10 cellular contexts compared by ENCODE assay signal in the genomic region with DNA sequence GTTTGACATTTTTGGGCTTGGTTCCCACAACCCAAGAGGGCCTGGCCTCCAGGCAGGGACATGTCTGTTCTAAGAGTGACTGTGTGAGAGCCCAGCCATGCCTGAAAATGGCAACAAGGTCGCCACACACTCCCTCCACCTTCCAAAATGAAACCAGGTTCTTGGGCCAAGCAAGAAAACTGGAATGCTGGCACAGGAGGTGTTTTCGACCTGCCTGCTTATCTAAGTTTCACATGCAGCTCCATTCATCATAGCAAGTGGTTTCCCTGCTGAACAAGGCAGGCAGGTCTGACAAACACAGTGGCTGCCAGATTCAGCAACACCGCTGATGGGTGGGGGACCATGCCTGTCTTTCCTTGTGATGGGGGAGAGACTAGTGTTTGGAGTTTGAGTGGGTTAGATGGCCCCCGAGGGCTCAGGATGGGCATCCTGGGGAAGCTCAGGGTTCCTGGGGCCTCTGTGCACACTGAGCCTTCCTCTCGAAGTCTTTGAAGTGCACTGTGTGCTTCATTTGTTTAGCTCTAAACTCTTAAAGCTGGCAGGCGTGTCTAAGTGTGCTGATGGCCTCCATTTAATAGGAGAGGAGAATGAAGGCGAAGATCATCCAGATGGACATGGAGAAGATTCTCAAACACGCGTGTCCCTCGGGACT. TPM values are rescaled to one million over a fixed set of nuclear protein-coding genes. Genes with fewer than 3 reads are reported as not detected.
A peak's percentile ranks its signal among the peaks of the same experiment; 100 is the strongest.
DNase-seq lines count a peak whose midpoint lies in the region; ATAC-seq and TF ChIP-seq lines count a peak whose summit lies in the region.
"Had no signal": no experiment of that assay in that cellular context is flagged by ENCODE, and none has a peak within 500 bp of the region (broad histone marks: within the 10 kb centered on the region; RNA-seq: fewer than 3 reads in every experiment).

No MANE protein-coding gene starts in this region.

- H3K27me3 ChIP-seq in CD4-positive, CD25-positive, alpha-beta regulatory T cell (ENCODE audit: control insufficient read depth, insufficient read depth, low read length) = no peaks in the 10 kb centered on the region
- H3K27me3 ChIP-seq in Panc1 (ENCODE audit: control insufficient read depth, insufficient read depth, low read length) = no peaks in the 10 kb centered on the region
- H3K27me3 ChIP-seq in gastroesophageal sphincter = no peaks in the 10 kb centered on the region
- no peaks in the 10 kb centered on the region for H3K27me3 ChIP-seq in prostate gland (replicated peaks; ENCODE audit: insufficient read depth)
- no peaks in the 10 kb centered on the region for H3K27me3 ChIP-seq in hepatocyte

- no peak overlapping the region for H2AFZ ChIP-seq in hepatocyte

- TF ChIP-seq POLR2A in gastroesophageal sphincter (IDR thresholded peaks at IDR 0.05) (no peak), prostate gland (IDR thresholded peaks at IDR 0.05) (no peak)

- no peak for TF ChIP-seq CTCF in Panc1 (IDR thresholded peaks at IDR 0.05)
- no peak for TF ChIP-seq CTCF in gastroesophageal sphincter (IDR thresholded peaks at IDR 0.05)
- TF ChIP-seq CTCF in prostate gland (IDR thresholded peaks at IDR 0.05) = no peak
- no peak for TF ChIP-seq CTCF in hepatocyte (IDR thresholded peaks at IDR 0.05; ENCODE audit: poor library complexity)

- CTCF ChIA-PET in Panc1 (lab: Charles Lee) = no interaction called here

- no peaks in the 10 kb centered on the region for H3K79me2 ChIP-seq in hepatocyte

- H3K4me2 ChIP-seq in hepatocyte = no peak overlapping the region

- peak; percentile 50 to 56 for ATAC-seq in CD4-positive, CD25-positive, alpha-beta regulatory T cell (ENCODE audit: low read depth in 2 of 2)
- 0 out of 2 replicates have a peak, but pooled peaks have one; percentile 34 for ATAC-seq in Panc1
- ATAC-seq in gastroesophageal sphincter = peak; percentile 60
- ATAC-seq in HG03571 (IDR thresholded peaks at IDR 0.05; ENCODE audit: unreplicated experiment) = no peak
- ATAC-seq in activated CD4-positive, CD25-positive, alpha-beta regulatory T cell treated with anti-CD3 and anti-CD28 coated beads, Interleukin-2, amount 50 U/mL, for 24 hours = no peak

- in situ Hi-C loops in Panc1 (cut with HindIII; ENCODE audit: low pct_unique_long_range_greater_than_20kb, low sequenced_read_pairs) = no loop called here

- no peak overlapping the region for H3K27ac ChIP-seq in CD4-positive, CD25-positive, alpha-beta regulatory T cell (ENCODE audit: insufficient read depth, low read length, poor library complexity, severe bottlenecking)
- H3K27ac ChIP-seq in Panc1 (ENCODE audit: low read length) (no peak overlapping the region), gastroesophageal sphincter (peak overlapping the region; percentile 31 to 87 (median 82)), prostate gland (peak overlapping the region; percentile 68 to 74), hepatocyte (no peak overlapping the region)

- no peaks in the 10 kb centered on the region for H3K36me3 Mint-ChIP-seq in CD4-positive, CD25-positive, alpha-beta regulatory T cell

- H3K9me3 ChIP-seq in CD4-positive, CD25-positive, alpha-beta regulatory T cell (ENCODE audit: control insufficient read depth in 2 of 2, low read length in 2 of 2) = no peaks in the 10 kb centered on the region
- no peaks in the 10 kb centered on the region for H3K9me3 ChIP-seq in Panc1 (ENCODE audit: control insufficient read depth, insufficient read depth, low read depth, low read length)
- H3K9me3 ChIP-seq in gastroesophageal sphincter = no peaks in the 10 kb centered on the region
- H3K9me3 ChIP-seq in prostate gland = no peaks in the 10 kb centered on the region
- no peaks in the 10 kb centered on the region for H3K9me3 ChIP-seq in hepatocyte (ENCODE audit: low read depth)

- H3K9me2 ChIP-seq in hepatocyte (replicated peaks; ENCODE audit: insufficient read depth) = no peaks in the 10 kb centered on the region

- no peak for TF ChIP-seq EP300 in gastroesophageal sphincter (IDR thresholded peaks at IDR 0.05)

- H3K9me3 Mint-ChIP-seq in CD4-positive, CD25-positive, alpha-beta regulatory T cell = no peaks in the 10 kb centered on the region

- no peaks in the 10 kb centered on the region for H3K36me3 ChIP-seq in CD4-positive, CD25-positive, alpha-beta regulatory T cell (ENCODE audit: control insufficient read depth, insufficient read depth, low read length)
- H3K36me3 ChIP-seq in Panc1 (ENCODE audit: control insufficient read depth, insufficient read depth, low read length) (no peaks in the 10 kb centered on the region), gastroesophageal sphincter (no peaks in the 10 kb centered on the region), prostate gland (no peaks in the 10 kb centered on the region), hepatocyte (replicated peaks; ENCODE audit: insufficient read depth, low read depth) (no peaks in the 10 kb centered on the region)

- H3K4me1 Mint-ChIP-seq in CD4-positive, CD25-positive, alpha-beta regulatory T cell = peaks cover 0 to 19% (median 6%) of the 10 kb centered on the region in 4 donors
- H3K4me1 Mint-ChIP-seq: B cell had no signal

- no peak overlapping the region for H3K4me3 ChIP-seq in CD4-positive, CD25-positive, alpha-beta regulatory T cell (ENCODE audit: low read depth, low read length)
- no peak overlapping the region for H3K4me3 ChIP-seq in Panc1 (ENCODE audit: low read depth in 2 of 2, low read length in 2 of 2)
- no peak overlapping the region for H3K4me3 ChIP-seq in gastroesophageal sphincter
- no peak overlapping the region for H3K4me3 ChIP-seq in prostate gland
- no peak overlapping the region for H3K4me3 ChIP-seq in hepatocyte

- DNase-seq in CD4-positive, CD25-positive, alpha-beta regulatory T cell = no peak
- no peak for DNase-seq in Panc1 (ENCODE audit: low read depth, low spot score)
- peak; percentile 66 for DNase-seq in prostate gland (ENCODE audit: low spot score)
- no peak for DNase-seq in hepatocyte (ENCODE audit: low spot score)
- DNase-seq in pons (ENCODE audit: low spot score) = no peak
- DNase-seq: NCI-H2171 treated with DMSO at 0.1 percent for 48 hours had no signal

- H3K4me3 Mint-ChIP-seq in CD4-positive, CD25-positive, alpha-beta regulatory T cell = peak overlapping the region in 1 of 4 donors; percentile 47
- H3K4me3 Mint-ChIP-seq: B cell had no signal

- H4K20me1 ChIP-seq in hepatocyte (ENCODE audit: insufficient read depth, poor library complexity, severe bottlenecking) = no peaks in the 10 kb centered on the region

- 21 to 38% methylated on average over 2 to 4 of the region's 10 CpGs for WGBS in gastroesophageal sphincter (ENCODE audit: low coverage in 1 of 2), 2 donors
- 20% methylated on average over 10 of the region's 10 CpGs for WGBS in prostate gland
- WGBS in hepatocyte (ENCODE audit: low lambda C conversion rate, missing lambda C conversion rate) = 71% methylated on average over 10 of the region's 10 CpGs

- H3K4me1 ChIP-seq in CD4-positive, CD25-positive, alpha-beta regulatory T cell (ENCODE audit: control insufficient read depth, insufficient read depth, low read length, poor library complexity, severe bottlenecking) = peaks cover 11% of the 10 kb centered on the region
- H3K4me1 ChIP-seq in Panc1 (ENCODE audit: control insufficient read depth, insufficient read depth, low read length) (peaks cover 2% of the 10 kb centered on the region; the same call in 1 of the 2 replicates), gastroesophageal sphincter (peaks cover 0 to 52% (median 26%) of the 10 kb centered on the region in 3 donors), prostate gland (replicated peaks) (peaks cover 8% of the 10 kb centered on the region), hepatocyte (ENCODE audit: insufficient read depth) (peaks cover 8% of the 10 kb centered on the region)

- peak overlapping the region; percentile 6 to 47 (median 38) for H3K27ac Mint-ChIP-seq in CD4-positive, CD25-positive, alpha-beta regulatory T cell
- H3K27ac Mint-ChIP-seq: B cell had no signal

- BruUV-seq in Panc1 (replicated peaks; lab: Mats Ljungman, UMichigan) = no TSS peak

- intact Hi-C loops in Panc1 (cut with micrococcal nuclease; ENCODE audit: unreplicated experiment) (no loop called here), prostate gland (cut with DNase I) (no loop called here)

- H3K27me3 Mint-ChIP-seq in CD4-positive, CD25-positive, alpha-beta regulatory T cell = peaks cover 12% of the 10 kb centered on the region

- POLR2A ChIA-PET in Panc1 (lab: Charles Lee) = no interaction called here

RNA-seq across cellular contexts. Expression of a gene that starts 17.9 kb away (rescaled TPM):
- 2.8 TPM for total RNA-seq in CD4-positive, CD25-positive, alpha-beta regulatory T cell
- under 1 TPM in 2 of 4 donors, not detected in 2; 0.29 to 0.34 TPM for polyA plus RNA-seq in CD4-positive, CD25-positive, alpha-beta regulatory T cell
- total RNA-seq in Panc1 (2021; ENCODE audit: unreplicated experiment) = 28.1 TPM
- 27.9 TPM for polyA plus RNA-seq in Panc1 (2012; ENCODE audit: insufficient read length)
- 100 to 1,000 TPM; 132 to 392 (median 217) TPM for total RNA-seq in gastroesophageal sphincter
- total RNA-seq in prostate gland = 100 to 1,000 TPM; 116 to 432 TPM
- 62.5 and 70.0 TPM in 2 replicates for total RNA-seq in hepatocyte
- polyA plus RNA-seq in hepatocyte = 146 and 163 TPM in 2 replicates

Comparison
In these comparisons a context has a peak if more than half of its experiments do, and no peak if none do; other contexts are left out.
1. ATAC-seq: peak in CD4-positive, CD25-positive, alpha-beta regulatory T cell (2 of 2), Panc1 (single experiment) and gastroesophageal sphincter (single experiment); none in HG03571 (single experiment) and activated CD4-positive, CD25-positive, alpha-beta regulatory T cell treated with anti-CD3 and anti-CD28 coated beads, Interleukin-2, amount 50 U/mL, for 24 hours (0 of 2).
2. H3K27ac ChIP-seq: peak in gastroesophageal sphincter (4 of 4) and prostate gland (2 of 2); none in CD4-positive, CD25-positive, alpha-beta regulatory T cell (single experiment), Panc1 (single experiment) and hepatocyte (single experiment).